In the genomic region with DNA sequence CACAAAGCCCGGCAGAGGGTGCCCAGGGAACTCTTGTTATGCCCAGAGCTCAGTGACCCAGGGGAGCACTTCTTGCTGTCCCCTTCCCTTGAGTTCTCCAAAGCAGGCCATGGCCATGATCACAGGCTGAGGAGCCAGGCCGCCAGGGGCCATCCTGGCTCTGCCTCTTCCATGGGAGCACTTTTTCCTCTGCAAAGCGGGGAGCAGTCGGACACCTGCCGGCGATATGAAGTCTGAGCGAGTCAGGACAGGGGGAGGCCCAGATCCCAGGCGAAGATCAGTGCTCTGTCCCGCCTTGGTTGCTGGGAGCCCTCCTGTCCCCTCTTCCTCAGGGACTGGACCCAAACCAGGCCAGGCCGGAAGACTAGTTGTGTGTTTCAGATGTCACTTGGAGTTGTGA, we compare ENCODE assay signal across 1 cellular context.
TF ChIP-seq lines count a peak whose summit lies in the region.

No MANE protein-coding gene starts in this region.

TF ChIP-seq in H1, 55 proteins besides CTCF, POLR2A, EP300 and RAD21:
- TF ChIP-seq RXRA (IDR thresholded peaks at IDR 0.05; ENCODE audit: insufficient read depth, low read depth, low read length), result no peak
- TF ChIP-seq CBX8 (IDR thresholded peaks at IDR 0.05; ENCODE audit: borderline replicate concordance, low read depth, low read length), result no peak
- no peak for TF ChIP-seq BACH1 (IDR thresholded peaks at IDR 0.05; ENCODE audit: low read length)
